Comparison of ENCODE assay signal across 23 cellular contexts in the genomic region with DNA sequence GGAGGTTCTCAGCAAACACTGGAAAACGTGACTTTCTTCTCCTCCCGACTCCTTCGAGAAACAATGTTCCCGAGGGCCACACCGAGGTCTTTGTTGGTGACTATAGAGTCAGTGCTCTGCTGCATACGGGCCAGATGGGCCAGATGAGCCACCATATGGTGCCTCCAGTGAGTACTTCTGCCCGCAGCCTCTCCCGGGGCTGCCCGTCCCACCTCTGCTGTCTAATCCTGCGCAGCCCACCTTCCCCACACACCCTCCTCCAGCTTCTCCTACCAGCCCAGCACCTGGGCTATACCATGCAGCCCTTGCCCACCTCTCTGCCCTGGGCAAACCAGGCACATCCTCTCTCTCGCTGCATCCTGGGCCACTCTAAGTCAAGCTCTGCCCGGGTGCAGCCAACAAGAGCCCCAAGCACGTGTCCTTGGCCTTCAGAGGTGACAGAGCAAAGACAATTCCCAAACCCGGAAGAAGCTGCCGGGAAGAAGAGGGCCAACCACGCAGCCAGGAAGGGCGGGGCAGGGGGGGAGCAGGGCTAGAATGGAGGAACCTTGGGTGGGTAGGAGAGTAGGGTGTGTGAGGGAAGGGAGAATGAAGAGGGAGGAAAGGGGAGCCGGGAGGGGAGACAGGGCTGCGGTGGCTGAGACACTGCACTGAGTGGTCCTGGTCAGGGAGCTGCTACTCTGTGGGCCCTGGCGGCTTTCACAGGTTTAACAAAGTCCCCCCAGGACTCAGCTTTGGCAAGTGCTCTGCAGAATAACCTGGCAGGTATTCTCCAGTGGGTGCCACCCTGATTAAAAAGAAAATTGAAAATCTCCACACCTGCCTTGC. TPM values are rescaled to one million over a fixed set of nuclear protein-coding genes. Genes with fewer than 3 reads are reported as not detected.
"Had no signal": no experiment of that assay in that cellular context is flagged by ENCODE, and none has a peak within 500 bp of the region (broad histone marks: within the 10 kb centered on the region; RNA-seq: fewer than 3 reads in every experiment).

No MANE protein-coding gene starts in this region.

- H3K9me3 ChIP-seq: colonic mucosa, prostate gland, right atrium auricular region had no signal

- ATAC-seq: activated CD8-positive, alpha-beta memory T cell treated with anti-CD3 and anti-CD28 coated beads, Interleukin-2, amount 10 ng/mL, durations not matched to agents 7 days and 5 days; activated T-helper 17 cell treated with anti-CD3 and anti-CD28 coated beads, Interleukin-2, amount 50 U/mL, for 72 hours; left lobe of liver; stimulated activated effector memory CD8-positive, alpha-beta T cell treated with anti-CD3 and anti-CD28 coated beads, Interleukin-12 subunit alpha, Interleukin-12 subunit beta, amount 100 ng/mL, for 72 hours had no signal

- H3K4me1 ChIP-seq: colonic mucosa, prostate gland, right atrium auricular region had no signal

- DNase-seq: activated B cell treated with CpG ODN at 0.5 μM for 24 hours; activated CD4-positive, alpha-beta memory T cell treated with anti-CD3 and anti-CD28 coated beads, Interleukin-2, amount 10 ng/mL, durations not matched to agents 7 days and 5 days; activated CD4-positive, alpha-beta T cell treated with anti-CD3 and anti-CD28 coated beads for 48 hours; activated CD8-positive, alpha-beta memory T cell treated with anti-CD3 and anti-CD28 coated beads, Interleukin-2, amount 10 ng/mL, durations not matched to agents 7 days and 5 days; activated naive CD4-positive, alpha-beta T cell treated with anti-CD3 and anti-CD28 coated beads for 36 hours; activated T-cell treated with anti-CD3 and anti-CD28 coated beads, Interleukin-2, amount 50 U/mL, for 1 hour; central memory CD4-positive, alpha-beta T cell; colonic mucosa; erythroblast; foreskin melanocyte; midbrain; small intestine; stimulated activated CD4-positive, alpha-beta T cell treated with anti-CD3 and anti-CD28 coated beads, Interleukin-4, amount 100 ng/mL, for 24 hours had no signal

- H3K36me3 ChIP-seq: colonic mucosa, prostate gland, right atrium auricular region had no signal

- H3K27me3 ChIP-seq: colonic mucosa, right atrium auricular region had no signal

- H3K4me3 ChIP-seq: colonic mucosa, lung, prostate gland, right atrium auricular region had no signal

- H3K27ac ChIP-seq: colonic mucosa, prostate gland, right atrium auricular region had no signal

RNA-seq across cellular contexts. Expression of a gene that starts 43.1 kb away (rescaled TPM):
- total RNA-seq: activated B cell treated with CpG ODN at 0.5 μM for 24 hours; activated CD4-positive, alpha-beta memory T cell treated with anti-CD3 and anti-CD28 coated beads, Interleukin-2, amount 10 ng/mL, durations not matched to agents 7 days and 5 days; activated CD8-positive, alpha-beta memory T cell treated with anti-CD3 and anti-CD28 coated beads, Interleukin-2, amount 10 ng/mL, durations not matched to agents 7 days and 5 days; activated naive CD4-positive, alpha-beta T cell treated with anti-CD3 and anti-CD28 coated beads for 36 hours; activated T-helper 17 cell treated with anti-CD3 and anti-CD28 coated beads, Interleukin-2, amount 50 U/mL, for 72 hours; colonic mucosa; left lobe of liver; lung; myocyte; neural crest cell; osteoblast; prostate gland; right atrium auricular region; ureter had no signal
